In the genomic region with DNA sequence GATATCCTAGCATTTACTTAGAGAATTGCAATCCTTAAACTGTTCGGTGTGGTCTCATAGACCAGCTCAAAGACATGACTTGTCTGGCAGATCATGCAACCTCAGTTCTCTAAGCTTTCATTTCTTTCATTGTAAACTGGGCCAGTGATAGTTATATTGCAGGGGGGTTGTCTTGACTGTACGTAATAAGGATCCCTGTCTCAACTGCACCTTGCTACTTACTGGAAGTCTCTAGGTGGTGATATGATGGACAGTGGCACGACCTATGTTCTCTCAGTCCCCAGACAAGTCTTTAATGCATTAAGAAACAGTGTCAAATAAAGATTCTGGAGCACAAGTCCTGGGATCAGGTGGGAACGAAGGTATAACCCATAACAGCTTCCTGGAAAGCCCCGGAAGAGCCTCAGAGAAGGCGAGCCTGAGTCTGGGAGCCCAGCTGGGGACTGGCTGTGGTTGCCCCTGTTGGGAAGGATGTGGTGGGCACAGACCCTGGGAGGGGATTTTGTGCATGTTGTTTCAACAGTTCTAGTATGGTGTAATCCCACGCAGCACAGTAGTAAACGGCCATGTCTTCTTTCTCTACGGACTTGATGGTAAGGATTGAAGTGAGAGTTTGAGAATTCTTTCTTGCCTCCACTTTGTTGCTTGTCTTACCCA, we compare ENCODE assay signal across 23 cellular contexts.
DNase-seq lines count a peak whose midpoint lies in the region; ATAC-seq and TF ChIP-seq lines count a peak whose summit lies in the region.
"Had no signal": no experiment of that assay in that cellular context is flagged by ENCODE, and none has a peak within 500 bp of the region (broad histone marks: within the 10 kb centered on the region; RNA-seq: fewer than 3 reads in every experiment).

No MANE protein-coding gene starts in this region.

- peak overlapping the region; percentile 80 for H3K27ac Mint-ChIP-seq in activated naive CD8-positive, alpha-beta T cell
- H3K27ac Mint-ChIP-seq in natural killer cell treated with Interleukin-12 subunit alpha and Interleukin-12 subunit beta and Interleukin-15 and Interleukin-18, amount 100 ng/mL, for 72 hours, result peak overlapping the region; percentile 94 to 96
- H3K27ac Mint-ChIP-seq: mesothelial cell of epicardium; nephron progenitor cell; stimulated activated naive B cell treated with anti-CD40 and anti-IgM and Interleukin-4, amounts not matched to agents 10 μg/mL and 1 μg/mL and 100 μg/mL, for 72 hours had no signal

- H3K36me3 Mint-ChIP-seq in activated T-cell treated with anti-CD3 and anti-CD28 coated beads, Interleukin-2, amount 50 U/mL, for 4 hours (ENCODE audit: insufficient read depth), result no peaks in the 10 kb centered on the region
- H3K36me3 Mint-ChIP-seq in activated naive CD8-positive, alpha-beta T cell, result no peaks in the 10 kb centered on the region
- H3K36me3 Mint-ChIP-seq in natural killer cell treated with Interleukin-12 subunit alpha and Interleukin-12 subunit beta and Interleukin-15 and Interleukin-18, amount 100 ng/mL, for 72 hours, result no peaks in the 10 kb centered on the region
- H3K36me3 Mint-ChIP-seq: mesothelial cell of epicardium; stimulated activated naive B cell treated with anti-CD40 and anti-IgM and Interleukin-4, amounts not matched to agents 10 μg/mL and 1 μg/mL and 100 μg/mL, for 72 hours had no signal

- in situ Hi-C loops in GM13976 (cut with MboI; ENCODE audit: low sequenced_read_pairs, unreplicated experiment), result no loop called here

- H3K4me1 Mint-ChIP-seq in activated T-cell treated with anti-CD3 and anti-CD28 coated beads, Interleukin-2, amount 50 U/mL, for 4 hours (ENCODE audit: low read depth), result no peaks in the 10 kb centered on the region
- peaks cover 5% of the 10 kb centered on the region for H3K4me1 Mint-ChIP-seq in activated naive CD8-positive, alpha-beta T cell (ENCODE audit: low read depth)
- peaks cover 74 to 75% of the 10 kb centered on the region in 2 donors for H3K4me1 Mint-ChIP-seq in natural killer cell treated with Interleukin-12 subunit alpha and Interleukin-12 subunit beta and Interleukin-15 and Interleukin-18, amount 100 ng/mL, for 72 hours (ENCODE audit: low read depth in 2 of 2)
- H3K4me1 Mint-ChIP-seq: mesothelial cell of epicardium, nephron progenitor cell had no signal

- no peaks in the 10 kb centered on the region for H3K27me3 Mint-ChIP-seq in activated T-cell treated with anti-CD3 and anti-CD28 coated beads, Interleukin-2, amount 50 U/mL, for 4 hours (ENCODE audit: low read depth)
- no peaks in the 10 kb centered on the region for H3K27me3 Mint-ChIP-seq in activated naive CD8-positive, alpha-beta T cell
- no peaks in the 10 kb centered on the region for H3K27me3 Mint-ChIP-seq in natural killer cell treated with Interleukin-12 subunit alpha and Interleukin-12 subunit beta and Interleukin-15 and Interleukin-18, amount 100 ng/mL, for 72 hours
- H3K27me3 Mint-ChIP-seq: stimulated activated naive B cell treated with anti-CD40 and anti-IgM and Interleukin-4, amounts not matched to agents 10 μg/mL and 1 μg/mL and 100 μg/mL, for 72 hours had no signal

- H3K4me3 Mint-ChIP-seq in activated T-cell treated with anti-CD3 and anti-CD28 coated beads, Interleukin-2, amount 50 U/mL, for 4 hours, result peak overlapping the region; percentile 82
- H3K4me3 Mint-ChIP-seq in activated naive CD8-positive, alpha-beta T cell, result peak overlapping the region; percentile 78
- peak overlapping the region; percentile 92 for H3K4me3 Mint-ChIP-seq in natural killer cell treated with Interleukin-12 subunit alpha and Interleukin-12 subunit beta and Interleukin-15 and Interleukin-18, amount 100 ng/mL, for 72 hours
- H3K4me3 Mint-ChIP-seq: mesothelial cell of epicardium; nephron progenitor cell; stimulated activated naive B cell treated with anti-CD40 and anti-IgM and Interleukin-4, amounts not matched to agents 10 μg/mL and 1 μg/mL and 100 μg/mL, for 72 hours had no signal

- no peak for DNase-seq in activated T-cell treated with anti-CD3 and anti-CD28 coated beads, Interleukin-2, amount 50 U/mL, for 4 hours
- DNase-seq in activated T-cell treated with anti-CD3 and anti-CD28 coated beads, Interleukin-2, amount 50 U/mL, for 48 hours, result no peak
- DNase-seq in GM13976 (ENCODE audit: low spot score) (peak; percentile 1), hippocampal formation (lab: John Stamatoyannopoulos, UW) (no peak), NCI-H510A treated with DMSO at 0.1 percent for 48 hours (lab: John Stamatoyannopoulos, UW) (no peak)
- DNase-seq in natural killer cell treated with Interleukin-12 subunit alpha and Interleukin-12 subunit beta and Interleukin-15 and Interleukin-18, amount 100 ng/mL, for 72 hours (ENCODE audit: low spot score), result peak; percentile 89
- DNase-seq: activated CD4-positive, CD25-positive, alpha-beta regulatory T cell treated with anti-CD3 and anti-CD28 coated beads, Interleukin-2, amount 50 U/mL, for 72 hours; activated CD8-positive, alpha-beta memory T cell treated with anti-CD3 and anti-CD28 coated beads, Interleukin-2, amount 50 U/mL, for 48 hours; cerebellar nuclear complex; GM23248; KG1; NCI-H1436; NCI-H446 treated with DMSO at 0.1 percent for 48 hours; nephron progenitor cell; pancreas; PC-9; SHP77; stimulated activated CD4-positive, alpha-beta T cell treated with anti-CD3 and anti-CD28 coated beads, Interleukin-4, amount 100 ng/mL, for 1 hour; stimulated activated naive B cell treated with anti-CD40 and anti-IgM and Interleukin-4, amounts not matched to agents 10 μg/mL and 1 μg/mL and 100 μg/mL, for 72 hours; SW 1271; thyroid gland had no signal

- ATAC-seq in activated T-cell treated with anti-CD3 and anti-CD28 coated beads, Interleukin-2, amount 50 U/mL, for 4 hours, result no peak
- ATAC-seq in natural killer cell treated with Interleukin-12 subunit alpha and Interleukin-12 subunit beta and Interleukin-15 and Interleukin-18, amount 100 ng/mL, for 72 hours, result peak; percentile 72 to 87
- ATAC-seq: pancreas; stimulated activated naive B cell treated with anti-CD40 and anti-IgM and Interleukin-4, amounts not matched to agents 10 μg/mL and 1 μg/mL and 100 μg/mL, for 72 hours had no signal

- no peak for TF ChIP-seq CTCF in GM13976 (IDR thresholded peaks at IDR 0.05; ENCODE audit: borderline replicate concordance, control extremely low read depth, extremely low read depth, insufficient read depth, missing control alignments)

- no peaks in the 10 kb centered on the region for H3K9me3 Mint-ChIP-seq in activated T-cell treated with anti-CD3 and anti-CD28 coated beads, Interleukin-2, amount 50 U/mL, for 4 hours
- no peaks in the 10 kb centered on the region for H3K9me3 Mint-ChIP-seq in activated naive CD8-positive, alpha-beta T cell (ENCODE audit: low read depth)
- H3K9me3 Mint-ChIP-seq in natural killer cell treated with Interleukin-12 subunit alpha and Interleukin-12 subunit beta and Interleukin-15 and Interleukin-18, amount 100 ng/mL, for 72 hours, result no peaks in the 10 kb centered on the region
- H3K9me3 Mint-ChIP-seq: mesothelial cell of epicardium; nephron progenitor cell; stimulated activated naive B cell treated with anti-CD40 and anti-IgM and Interleukin-4, amounts not matched to agents 10 μg/mL and 1 μg/mL and 100 μg/mL, for 72 hours had no signal

Comparison
In these comparisons a context has a peak if more than half of its experiments do, and no peak if none do; other contexts are left out.
1. ATAC-seq: peak in natural killer cell treated with Interleukin-12 subunit alpha and Interleukin-12 subunit beta and Interleukin-15 and Interleukin-18, amount 100 ng/mL, for 72 hours (2 of 2); none in activated T-cell treated with anti-CD3 and anti-CD28 coated beads, Interleukin-2, amount 50 U/mL, for 4 hours (0 of 2).
2. DNase-seq: peak in GM13976 (single experiment) and natural killer cell treated with Interleukin-12 subunit alpha and Interleukin-12 subunit beta and Interleukin-15 and Interleukin-18, amount 100 ng/mL, for 72 hours (single experiment); none in activated T-cell treated with anti-CD3 and anti-CD28 coated beads, Interleukin-2, amount 50 U/mL, for 4 hours (single experiment), activated T-cell treated with anti-CD3 and anti-CD28 coated beads, Interleukin-2, amount 50 U/mL, for 48 hours (0 of 2), hippocampal formation (0 of 2) and NCI-H510A treated with DMSO at 0.1 percent for 48 hours (single experiment).
3. Peak in every context shown above with its lines, with median percentiles within 50 percentile points of each other: H3K4me3 Mint-ChIP-seq.